Comparison of ENCODE assay signal across 24 cellular contexts in genomic region chr11:73951797-73952196, GRCh38. TPM values are rescaled to one million over a fixed set of nuclear protein-coding genes. Genes with fewer than 3 reads are reported as not detected.
DNase-seq lines count a peak whose midpoint lies in the region; TF ChIP-seq lines count a peak whose summit lies in the region.
"Had no signal": no experiment of that assay in that cellular context is flagged by ENCODE, and none has a peak within 500 bp of the region (broad histone marks: within the 10 kb centered on the region; RNA-seq: fewer than 3 reads in every experiment).

No MANE protein-coding gene starts in this region.

- no peak overlapping the region for H4K8ac ChIP-seq in mesenchymal stem cell (ENCODE audit: low read length)

- CTCF ChIA-PET in mammary epithelial cell (lab: Charles Lee; ENCODE audit: low non-redundant PET): no interaction called here

- no peak overlapping the region for H2BK15ac ChIP-seq in mesenchymal stem cell (ENCODE audit: low read depth, poor library complexity, severe bottlenecking)

- H3K27ac ChIP-seq in OCI-LY3 (ENCODE audit: low read length): peak overlapping the region; percentile 96
- peak overlapping the region; percentile 93 for H3K27ac ChIP-seq in mesenchymal stem cell (ENCODE audit: low read length, poor library complexity, severe bottlenecking)
- no peak overlapping the region for H3K27ac ChIP-seq in mammary epithelial cell (ENCODE audit: insufficient read depth, low read depth, low read length)
- H3K27ac ChIP-seq: esophagus muscularis mucosa, gastroesophageal sphincter, GM23248, SK-N-MC, transverse colon, WERI-Rb-1 had no signal

- H3K79me2 ChIP-seq in OCI-LY3 (ENCODE audit: low read length) (no peaks in the 10 kb centered on the region), mammary epithelial cell (ENCODE audit: insufficient read depth, low read length) (no peaks in the 10 kb centered on the region)

- H4K20me1 ChIP-seq in OCI-LY3 (ENCODE audit: insufficient read depth, low read length): no peaks in the 10 kb centered on the region
- no peaks in the 10 kb centered on the region for H4K20me1 ChIP-seq in mammary epithelial cell (ENCODE audit: insufficient read depth, low read length)

- peak overlapping the region; percentile 11 for H2BK5ac ChIP-seq in mesenchymal stem cell (ENCODE audit: low read depth, low read length, poor library complexity, severe bottlenecking)

- H2BK120ac ChIP-seq in mesenchymal stem cell (ENCODE audit: low read depth, low read length): no peak overlapping the region

- H2AFZ ChIP-seq in OCI-LY3 (ENCODE audit: low read depth, low read length) (no peak overlapping the region), mesenchymal stem cell (ENCODE audit: low read depth, low read length) (no peak overlapping the region), mammary epithelial cell (ENCODE audit: low read depth, low read length) (no peak overlapping the region)
- H2AFZ ChIP-seq: GM23248 had no signal

- H3K4me3 Mint-ChIP-seq in progenitor cell of endocrine pancreas (ENCODE audit: low read depth): no peak overlapping the region
- H3K4me3 Mint-ChIP-seq: central memory CD8-positive, alpha-beta T cell had no signal

- 91% methylated on average over 7 of the region's 7 CpGs for WGBS in mesenchymal stem cell
- 94% methylated on average over 7 of the region's 7 CpGs for WGBS in mammary epithelial cell (ENCODE audit: low coverage, missing lambda C conversion rate)

- TF ChIP-seq CTCF in OCI-LY3 (IDR thresholded peaks at IDR 0.05; ENCODE audit: low read depth, low read length) (no peak), mammary epithelial cell (conservative IDR thresholded peaks at IDR 0.05 in 1 of 2, IDR thresholded peaks at IDR 0.05 in 1 of 2; ENCODE audit: extremely low read depth in 1 of 2, insufficient read depth in 1 of 2, low read depth in 1 of 2, low read length in 2 of 2) (no peak), progenitor cell of endocrine pancreas (IDR thresholded peaks at IDR 0.05; ENCODE audit: unreplicated experiment) (no peak)

- dilution Hi-C loops in mammary epithelial cell (cut with HindIII; ENCODE audit: low sequenced_read_pairs): no loop called here

- no peak overlapping the region for H3K14ac ChIP-seq in mesenchymal stem cell (ENCODE audit: low read length in 2 of 2)

- H3K27me3 Mint-ChIP-seq in progenitor cell of endocrine pancreas: peaks cover 4% of the 10 kb centered on the region

- H3K4me1 ChIP-seq in OCI-LY3 (ENCODE audit: low read length) (peaks cover 51% of the 10 kb centered on the region), mesenchymal stem cell (ENCODE audit: control insufficient read depth, insufficient read depth, low read depth, low read length) (peaks cover 25% of the 10 kb centered on the region), mammary epithelial cell (ENCODE audit: insufficient read depth, low read length) (peaks cover 7% of the 10 kb centered on the region)
- H3K4me1 ChIP-seq: esophagus muscularis mucosa, gastroesophageal sphincter, transverse colon had no signal

- H2BK12ac ChIP-seq in mesenchymal stem cell (ENCODE audit: low read length in 2 of 2): no peak overlapping the region

- no peak overlapping the region for H3K18ac ChIP-seq in mesenchymal stem cell (ENCODE audit: low read depth in 1 of 2, low read length in 2 of 2)

- no peak overlapping the region for H3K4ac ChIP-seq in mesenchymal stem cell (ENCODE audit: low read depth in 1 of 2, low read length in 2 of 2)

- H2AK5ac ChIP-seq in mesenchymal stem cell (ENCODE audit: low read length, severe bottlenecking): no peak overlapping the region

- in situ Hi-C loops in mammary epithelial cell (cut with MboI; ENCODE audit: low sequenced_read_pairs in 2 of 2): loop anchor here in 1 of 2 donors (25.0 kb wide), 1 partner anchor 286 kb away; no protein-coding TSS in a partner anchor

- H3K9me3 ChIP-seq in OCI-LY3 (ENCODE audit: insufficient read depth, low read length) (no peaks in the 10 kb centered on the region), mesenchymal stem cell (ENCODE audit: control insufficient read depth, low read length) (peaks cover under 1% of the 10 kb centered on the region), mammary epithelial cell (replicated peaks; ENCODE audit: insufficient read depth, low read length) (peaks cover 6% of the 10 kb centered on the region)
- H3K9me3 ChIP-seq: esophagus muscularis mucosa, gastroesophageal sphincter, transverse colon had no signal

- H3K9ac ChIP-seq in OCI-LY3 (ENCODE audit: low read length) (no peak overlapping the region), mesenchymal stem cell (ENCODE audit: low read length) (no peak overlapping the region), mammary epithelial cell (ENCODE audit: insufficient read depth, low read length) (no peak overlapping the region)
- H3K9ac ChIP-seq: GM23248 had no signal

- H3K4me3 ChIP-seq in OCI-LY3 (ENCODE audit: low read length) (no peak overlapping the region), mesenchymal stem cell (ENCODE audit: insufficient read depth in 1 of 2, low read depth in 1 of 2, low read length in 2 of 2) (no peak overlapping the region), mammary epithelial cell (replicated peaks in 1 of 3; ENCODE audit: insufficient read depth in 1 of 3, low read depth in 2 of 3, low read length in 3 of 3) (no peak overlapping the region)
- H3K4me3 ChIP-seq: esophagus muscularis mucosa, gastroesophageal sphincter, GM23248, SK-N-MC, transverse colon had no signal

- H3K27ac Mint-ChIP-seq in progenitor cell of endocrine pancreas: no peak overlapping the region

- intact Hi-C loops in mammary epithelial cell (cut with micrococcal nuclease): no loop called here

- no TSS peak for BruUV-seq in mammary epithelial cell (replicated peaks; lab: Mats Ljungman, UMichigan)

- H3K27me3 ChIP-seq in OCI-LY3 (ENCODE audit: low read depth, low read length): no peaks in the 10 kb centered on the region
- H3K27me3 ChIP-seq in mesenchymal stem cell (ENCODE audit: control insufficient read depth in 1 of 2, insufficient read depth in 1 of 2, low read length in 2 of 2): peaks cover 0 to 2% of the 10 kb centered on the region in 2 experiments
- H3K27me3 ChIP-seq in mammary epithelial cell (ENCODE audit: insufficient read depth, low read length): no peaks in the 10 kb centered on the region
- H3K27me3 ChIP-seq: transverse colon had no signal

- H4K91ac ChIP-seq in mesenchymal stem cell (ENCODE audit: low read length): no peak overlapping the region

- DNase-seq in DMS79 (lab: John Stamatoyannopoulos, UW) (peak; percentile 93), NCI-H1417 treated with DMSO at 0.1 percent for 48 hours (lab: John Stamatoyannopoulos, UW) (peak; percentile 17), mesenchymal stem cell (no peak), mammary epithelial cell (no peak), progenitor cell of endocrine pancreas (ENCODE audit: low spot score, unreplicated experiment) (no peak), amniotic stem cell (lab: John Stamatoyannopoulos, UW) (no peak)
- DNase-seq in stimulated activated CD4-positive, alpha-beta T cell treated with anti-CD3 and anti-CD28 coated beads, Interleukin-4, amount 100 ng/mL, for 1 hour: no peak
- DNase-seq: activated CD4-positive, alpha-beta T cell treated with anti-CD3 and anti-CD28 coated beads, Interleukin-2, amount 50 U/mL, for 4 hours; activated naive CD4-positive, alpha-beta T cell treated with Interleukin-2 at 50 U/mL for 16 hours; activated T-cell treated with anti-CD3 and anti-CD28 coated beads for 4 hours; anterior cingulate cortex; GM23248; Kasumi-1; left colon; NCI-H1694; stimulated activated naive CD4-positive, alpha-beta T cell; transverse colon; WERI-Rb-1 had no signal

- peak overlapping the region; percentile 62 for H3K4me2 ChIP-seq in OCI-LY3 (ENCODE audit: low read length)
- no peak overlapping the region for H3K4me2 ChIP-seq in mesenchymal stem cell (ENCODE audit: low read length, poor library complexity, severe bottlenecking)
- no peak overlapping the region for H3K4me2 ChIP-seq in mammary epithelial cell (ENCODE audit: insufficient read depth, low read depth, low read length)

- H3K4me1 Mint-ChIP-seq in progenitor cell of endocrine pancreas (ENCODE audit: low read depth): peaks cover 8% of the 10 kb centered on the region
- H3K4me1 Mint-ChIP-seq: central memory CD8-positive, alpha-beta T cell had no signal

- no peaks in the 10 kb centered on the region for H3K79me1 ChIP-seq in mesenchymal stem cell (replicated peaks; ENCODE audit: low read length, poor library complexity, severe bottlenecking)

- peaks cover 6% of the 10 kb centered on the region for H3K9me3 Mint-ChIP-seq in progenitor cell of endocrine pancreas (ENCODE audit: low read depth)
- H3K9me3 Mint-ChIP-seq: central memory CD8-positive, alpha-beta T cell had no signal

- peaks cover 2% of the 10 kb centered on the region for H3K36me3 Mint-ChIP-seq in progenitor cell of endocrine pancreas (ENCODE audit: insufficient read depth)

- H3K36me3 ChIP-seq in OCI-LY3 (replicated peaks; ENCODE audit: low read depth, low read length) (no peaks in the 10 kb centered on the region), mesenchymal stem cell (ENCODE audit: control insufficient read depth in 1 of 2, insufficient read depth in 2 of 2, low read depth in 1 of 2, low read length in 2 of 2) (peaks cover 0 to 8% of the 10 kb centered on the region in 2 experiments), mammary epithelial cell (ENCODE audit: insufficient read depth, low read length) (no peaks in the 10 kb centered on the region)
- H3K36me3 ChIP-seq: esophagus muscularis mucosa, gastroesophageal sphincter, transverse colon, WERI-Rb-1 had no signal

- H3K23ac ChIP-seq in mesenchymal stem cell (ENCODE audit: low read length in 2 of 2): no peak overlapping the region

RNA-seq across cellular contexts. Expression of gene DNAJB13, which starts 1.0 kb away (rescaled TPM):
- polyA plus RNA-seq in mesenchymal stem cell (2013, experiment 1 of 2): 0.10 TPM
- polyA plus RNA-seq in mesenchymal stem cell (2013, experiment 2 of 2): 0.04 TPM
- total RNA-seq in mammary epithelial cell (not detected), progenitor cell of endocrine pancreas (1.1 and 1.4 TPM in 2 replicates)
- polyA plus RNA-seq in mammary epithelial cell: not detected
- not detected for polyA minus RNA-seq in mammary epithelial cell
- total RNA-seq: esophagus muscularis mucosa, gastroesophageal sphincter, GM23248, left colon, mononuclear cell, transverse colon had no signal

RNA-seq across cellular contexts. Expression of gene UCP2, which starts 30.8 kb away (rescaled TPM):
- polyA plus RNA-seq in mesenchymal stem cell (2013, experiment 1 of 2): 19.7 TPM
- polyA plus RNA-seq in mesenchymal stem cell (2013, experiment 2 of 2): 20.0 TPM
- total RNA-seq in mammary epithelial cell: under 1 TPM; 0.73 to 0.83 TPM
- 4.7 TPM for polyA plus RNA-seq in mammary epithelial cell
- polyA minus RNA-seq in mammary epithelial cell: 11.0 TPM
- total RNA-seq in progenitor cell of endocrine pancreas: 89.9 and 103 TPM in 2 replicates
- total RNA-seq: GM23248 had no signal

RNA-seq across cellular contexts. Expression of gene UCP3, which starts 57.1 kb away (rescaled TPM):
- polyA plus RNA-seq in mesenchymal stem cell (2013, experiment 1 of 2): 0.23 TPM
- 0.33 TPM for polyA plus RNA-seq in mesenchymal stem cell (2013, experiment 2 of 2)
- 1 to 10 TPM in 1 of 2 donors, under 1 TPM in 1; 0.99 to 1.2 TPM for total RNA-seq in mammary epithelial cell
- polyA plus RNA-seq in mammary epithelial cell: 0.28 TPM
- not detected for polyA minus RNA-seq in mammary epithelial cell
- 4.3 and 5.2 TPM in 2 replicates for total RNA-seq in progenitor cell of endocrine pancreas
- polyA plus RNA-seq: GM23248 had no signal

Comparison
In these comparisons a context has a peak if more than half of its experiments do, and no peak if none do; other contexts are left out.
1. DNase-seq: peak in DMS79 (single experiment) and NCI-H1417 treated with DMSO at 0.1 percent for 48 hours (single experiment); none in mesenchymal stem cell (single experiment), mammary epithelial cell (single experiment), progenitor cell of endocrine pancreas (single experiment), stimulated activated CD4-positive, alpha-beta T cell treated with anti-CD3 and anti-CD28 coated beads, Interleukin-4, amount 100 ng/mL, for 1 hour (single experiment) and amniotic stem cell (single experiment).
2. RNA of gene UCP2, which starts 30.8 kb away (total RNA-seq): 89.9 to 103 TPM in progenitor cell of endocrine pancreas; 0.73 to 0.83 TPM in mammary epithelial cell; every median in the first group is over 10 times any median in the second.